In genomic region chr2:161063074-161063945, GRCh38 we compare ENCODE assay signal across 8 cellular contexts.
DNase-seq lines count a peak whose midpoint lies in the region; ATAC-seq, FAIRE-seq and TF ChIP-seq lines count a peak whose summit lies in the region.

No MANE protein-coding gene starts in this region.

- DNase-seq in GM19239 (ENCODE audit: insufficient read length, low spot score) (peak; percentile 35), NCI-H460 (ENCODE audit: extremely low read depth, low read depth) (peak; percentile 83), dedifferentiated amniotic fluid mesenchymal stem cell (ENCODE audit: extremely low spot score) (peak; percentile 86), lower leg skin (ENCODE audit: low spot score in 2 of 2) (peak; percentile 89 to 93)
- DNase-seq in activated CD4-positive, alpha-beta T cell treated with anti-CD3 and anti-CD28 coated beads for 4 hours: peak; percentile 49 to 72
- DNase-seq in stimulated activated CD4-positive, alpha-beta T cell treated with anti-CD3 and anti-CD28 coated beads, TNF-alpha, amount 100 ng/mL, for 1 hour (ENCODE audit: low read depth in 3 of 3, low spot score in 1 of 3): peak; percentile 24 to 38 (median 33)

- intact Hi-C loops in lower leg skin (cut with DNase I; ENCODE audit: low total_unique reads): no loop called here

- TF ChIP-seq POLR2A in lower leg skin (IDR thresholded peaks at IDR 0.05): no peak

- no peak overlapping the region for H3K27ac ChIP-seq in C4-2B

- no peak overlapping the region for H3K4me3 ChIP-seq in lower leg skin (ENCODE audit: low read depth, poor library complexity, severe bottlenecking)

- WGBS in lower leg skin, 2 donors: 15 to 16% methylated on average over 8 of the region's 8 CpGs

- ATAC-seq in HG03378 (IDR thresholded peaks at IDR 0.05; ENCODE audit: unreplicated experiment): peak; percentile 93

- peak; percentile 93 for FAIRE-seq in GM19239 (lab: Jason Lieb, UNC)

- TF ChIP-seq CTCF in C4-2B (conservative IDR thresholded peaks at IDR 0.05): peak; percentile 88
- peak in 1 of 3 donors; percentile 88 for TF ChIP-seq CTCF in lower leg skin (IDR thresholded peaks at IDR 0.05)

Comparison
In these comparisons a context has a peak if more than half of its experiments do, and no peak if none do; other contexts are left out.
1. DNase-seq: peak in every context shown above with its lines; median percentile 91 in lower leg skin; 86 in dedifferentiated amniotic fluid mesenchymal stem cell; 83 in NCI-H460; 60 in activated CD4-positive, alpha-beta T cell treated with anti-CD3 and anti-CD28 coated beads for 4 hours; 35 in GM19239; 33 in stimulated activated CD4-positive, alpha-beta T cell treated with anti-CD3 and anti-CD28 coated beads, TNF-alpha, amount 100 ng/mL, for 1 hour.